Comparison of ENCODE assay signal across 1 cellular context in genomic region chr1:232472485-232473041, GRCh38.
TF ChIP-seq lines count a peak whose summit lies in the region.

No MANE protein-coding gene starts in this region.

TF ChIP-seq in HEK293, 187 proteins besides CTCF, POLR2A, EP300 and RAD21 (continued from another document and continues in another):
- TF ChIP-seq, protein P1, sequence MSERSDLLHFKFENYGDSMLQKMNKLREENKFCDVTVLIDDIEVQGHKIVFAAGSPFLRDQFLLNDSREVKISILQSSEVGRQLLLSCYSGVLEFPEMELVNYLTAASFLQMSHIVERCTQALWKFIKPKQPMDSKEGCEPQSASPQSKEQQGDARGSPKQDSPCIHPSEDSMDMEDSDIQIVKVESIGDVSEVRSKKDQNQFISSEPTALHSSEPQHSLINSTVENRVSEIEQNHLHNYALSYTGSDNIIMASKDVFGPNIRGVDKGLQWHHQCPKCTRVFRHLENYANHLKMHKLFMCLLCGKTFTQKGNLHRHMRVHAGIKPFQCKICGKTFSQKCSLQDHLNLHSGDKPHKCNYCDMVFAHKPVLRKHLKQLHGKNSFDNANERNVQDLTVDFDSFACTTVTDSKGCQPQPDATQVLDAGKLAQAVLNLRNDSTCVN (tag by site-specific recombination; optimal IDR thresholded peaks at IDR 0.05), result no peak
- no peak for TF ChIP-seq SALL2 (tag by site-specific recombination; IDR thresholded peaks at IDR 0.05; ENCODE audit: borderline replicate concordance)
- no peak for TF ChIP-seq INSM2 (tag by site-specific recombination; IDR thresholded peaks at IDR 0.05)
- TF ChIP-seq EGR2 (tag by site-specific recombination; IDR thresholded peaks at IDR 0.05; ENCODE audit: low read depth), result no peak
- TF ChIP-seq GLIS2 (tag by site-specific recombination; IDR thresholded peaks at IDR 0.05), result no peak
- TF ChIP-seq, protein P2, sequence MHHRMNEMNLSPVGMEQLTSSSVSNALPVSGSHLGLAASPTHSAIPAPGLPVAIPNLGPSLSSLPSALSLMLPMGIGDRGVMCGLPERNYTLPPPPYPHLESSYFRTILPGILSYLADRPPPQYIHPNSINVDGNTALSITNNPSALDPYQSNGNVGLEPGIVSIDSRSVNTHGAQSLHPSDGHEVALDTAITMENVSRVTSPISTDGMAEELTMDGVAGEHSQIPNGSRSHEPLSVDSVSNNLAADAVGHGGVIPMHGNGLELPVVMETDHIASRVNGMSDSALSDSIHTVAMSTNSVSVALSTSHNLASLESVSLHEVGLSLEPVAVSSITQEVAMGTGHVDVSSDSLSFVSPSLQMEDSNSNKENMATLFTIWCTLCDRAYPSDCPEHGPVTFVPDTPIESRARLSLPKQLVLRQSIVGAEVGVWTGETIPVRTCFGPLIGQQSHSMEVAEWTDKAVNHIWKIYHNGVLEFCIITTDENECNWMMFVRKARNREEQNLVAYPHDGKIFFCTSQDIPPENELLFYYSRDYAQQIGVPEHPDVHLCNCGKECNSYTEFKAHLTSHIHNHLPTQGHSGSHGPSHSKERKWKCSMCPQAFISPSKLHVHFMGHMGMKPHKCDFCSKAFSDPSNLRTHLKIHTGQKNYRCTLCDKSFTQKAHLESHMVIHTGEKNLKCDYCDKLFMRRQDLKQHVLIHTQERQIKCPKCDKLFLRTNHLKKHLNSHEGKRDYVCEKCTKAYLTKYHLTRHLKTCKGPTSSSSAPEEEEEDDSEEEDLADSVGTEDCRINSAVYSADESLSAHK (tag by site-specific recombination; IDR thresholded peaks at IDR 0.05), result no peak
- TF ChIP-seq ZNF133 (tag by site-specific recombination; IDR thresholded peaks at IDR 0.05), result no peak
- TF ChIP-seq, protein P3, sequence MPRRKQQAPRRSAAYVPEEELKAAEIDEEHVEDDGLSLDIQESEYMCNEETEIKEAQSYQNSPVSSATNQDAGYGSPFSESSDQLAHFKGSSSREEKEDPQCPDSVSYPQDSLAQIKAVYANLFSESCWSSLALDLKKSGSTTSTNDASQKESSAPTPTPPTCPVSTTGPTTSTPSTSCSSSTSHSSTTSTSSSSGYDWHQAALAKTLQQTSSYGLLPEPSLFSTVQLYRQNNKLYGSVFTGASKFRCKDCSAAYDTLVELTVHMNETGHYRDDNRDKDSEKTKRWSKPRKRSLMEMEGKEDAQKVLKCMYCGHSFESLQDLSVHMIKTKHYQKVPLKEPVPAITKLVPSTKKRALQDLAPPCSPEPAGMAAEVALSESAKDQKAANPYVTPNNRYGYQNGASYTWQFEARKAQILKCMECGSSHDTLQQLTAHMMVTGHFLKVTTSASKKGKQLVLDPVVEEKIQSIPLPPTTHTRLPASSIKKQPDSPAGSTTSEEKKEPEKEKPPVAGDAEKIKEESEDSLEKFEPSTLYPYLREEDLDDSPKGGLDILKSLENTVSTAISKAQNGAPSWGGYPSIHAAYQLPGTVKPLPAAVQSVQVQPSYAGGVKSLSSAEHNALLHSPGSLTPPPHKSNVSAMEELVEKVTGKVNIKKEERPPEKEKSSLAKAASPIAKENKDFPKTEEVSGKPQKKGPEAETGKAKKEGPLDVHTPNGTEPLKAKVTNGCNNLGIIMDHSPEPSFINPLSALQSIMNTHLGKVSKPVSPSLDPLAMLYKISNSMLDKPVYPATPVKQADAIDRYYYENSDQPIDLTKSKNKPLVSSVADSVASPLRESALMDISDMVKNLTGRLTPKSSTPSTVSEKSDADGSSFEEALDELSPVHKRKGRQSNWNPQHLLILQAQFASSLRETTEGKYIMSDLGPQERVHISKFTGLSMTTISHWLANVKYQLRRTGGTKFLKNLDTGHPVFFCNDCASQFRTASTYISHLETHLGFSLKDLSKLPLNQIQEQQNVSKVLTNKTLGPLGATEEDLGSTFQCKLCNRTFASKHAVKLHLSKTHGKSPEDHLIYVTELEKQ (tag by site-specific recombination; IDR thresholded peaks at IDR 0.05; ENCODE audit: borderline replicate concordance), result 0 out of 2 replicates have a peak, but pooled peaks have one; percentile 27
- TF ChIP-seq ZBTB17 (tag by site-specific recombination; IDR thresholded peaks at IDR 0.05), result no peak
- no peak for TF ChIP-seq ZNF514 (tag by site-specific recombination; IDR thresholded peaks at IDR 0.05)
- 0 out of 2 replicates have a peak, but pooled peaks have one; percentile 23 for TF ChIP-seq ZNF629 (tag by site-specific recombination; IDR thresholded peaks at IDR 0.05)
- no peak for TF ChIP-seq ZNF623 (tag by site-specific recombination; IDR thresholded peaks at IDR 0.05)
- peak; percentile 47 for TF ChIP-seq ZNF692 (tag by site-specific recombination; IDR thresholded peaks at IDR 0.05)
- TF ChIP-seq ZNF624 (tag by site-specific recombination; IDR thresholded peaks at IDR 0.05), result no peak
- TF ChIP-seq ZNF148 (tag by site-specific recombination; IDR thresholded peaks at IDR 0.05; ENCODE audit: borderline replicate concordance), result no peak
- peak; percentile 75; the same call in 1 of the 2 replicates for TF ChIP-seq ZEB2 (tag by site-specific recombination; IDR thresholded peaks at IDR 0.05)
- TF ChIP-seq ZSCAN23 (tag by site-specific recombination; IDR thresholded peaks at IDR 0.05), result no peak
- TF ChIP-seq GLI4 (tag by site-specific recombination; IDR thresholded peaks at IDR 0.05), result no peak
- no peak for TF ChIP-seq ZNF677 (tag by site-specific recombination; IDR thresholded peaks at IDR 0.05)
- no peak for TF ChIP-seq ZNF658 (tag by site-specific recombination; IDR thresholded peaks at IDR 0.05)
- no peak for TF ChIP-seq ZNF585B (tag by site-specific recombination; IDR thresholded peaks at IDR 0.05)
- no peak for TF ChIP-seq ZNF112 (tag by site-specific recombination; IDR thresholded peaks at IDR 0.05)
- no peak for TF ChIP-seq ZBTB7A (tag by site-specific recombination; IDR thresholded peaks at IDR 0.05; ENCODE audit: low read depth)
- peak; percentile 37; the same call in 1 of the 2 replicates for TF ChIP-seq ZNF366 (tag by site-specific recombination; conservative IDR thresholded peaks at IDR 0.05)
- no peak for TF ChIP-seq ZNF19 (tag by site-specific recombination; IDR thresholded peaks at IDR 0.05; ENCODE audit: low read depth)
- TF ChIP-seq MZF1 (tag by site-specific recombination; IDR thresholded peaks at IDR 0.05; ENCODE audit: borderline replicate concordance), result no peak
- TF ChIP-seq, protein P4, sequence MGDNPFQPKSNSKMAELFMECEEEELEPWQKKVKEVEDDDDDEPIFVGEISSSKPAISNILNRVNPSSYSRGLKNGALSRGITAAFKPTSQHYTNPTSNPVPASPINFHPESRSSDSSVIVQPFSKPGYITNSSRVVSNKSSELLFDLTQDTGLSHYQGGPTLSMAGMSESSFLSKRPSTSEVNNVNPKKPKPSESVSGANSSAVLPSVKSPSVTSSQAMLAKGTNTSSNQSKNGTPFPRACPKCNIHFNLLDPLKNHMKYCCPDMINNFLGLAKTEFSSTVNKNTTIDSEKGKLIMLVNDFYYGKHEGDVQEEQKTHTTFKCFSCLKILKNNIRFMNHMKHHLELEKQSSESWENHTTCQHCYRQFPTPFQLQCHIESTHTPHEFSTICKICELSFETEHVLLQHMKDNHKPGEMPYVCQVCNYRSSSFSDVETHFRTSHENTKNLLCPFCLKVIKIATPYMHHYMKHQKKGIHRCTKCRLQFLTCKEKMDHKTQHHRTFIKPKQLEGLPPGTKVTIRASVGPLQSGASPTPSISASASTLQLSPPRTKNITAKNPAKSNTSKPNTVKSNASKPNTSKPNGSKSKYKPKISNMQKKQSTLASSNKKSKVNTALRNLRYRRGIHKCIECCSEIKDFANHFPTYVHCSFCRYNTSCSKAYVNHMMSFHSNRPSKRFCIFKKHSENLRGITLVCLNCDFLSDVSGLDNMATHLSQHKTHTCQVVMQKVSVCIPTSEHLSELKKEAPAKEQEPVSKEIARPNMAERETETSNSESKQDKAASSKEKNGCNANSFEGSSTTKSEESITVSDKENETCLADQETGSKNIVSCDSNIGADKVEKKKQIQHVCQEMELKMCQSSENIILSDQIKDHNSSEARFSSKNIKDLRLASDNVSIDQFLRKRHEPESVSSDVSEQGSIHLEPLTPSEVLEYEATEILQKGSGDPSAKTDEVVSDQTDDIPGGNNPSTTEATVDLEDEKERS (tag by site-specific recombination; IDR thresholded peaks at IDR 0.05), result no peak
- TF ChIP-seq ZFHX2 (tag by site-specific recombination; conservative IDR thresholded peaks at IDR 0.05), result no peak
- peak; percentile 70; the same call in 1 of the 2 replicates for TF ChIP-seq ZSCAN30 (tag by site-specific recombination; IDR thresholded peaks at IDR 0.05)
- no peak for TF ChIP-seq ZNF274 (IDR thresholded peaks at IDR 0.05; ENCODE audit: low read length)
- no peak for TF ChIP-seq ZNF274 (tag by site-specific recombination; IDR thresholded peaks at IDR 0.05; ENCODE audit: borderline replicate concordance)
- TF ChIP-seq ZNF404 (tag by site-specific recombination; IDR thresholded peaks at IDR 0.05), result no peak
- TF ChIP-seq ZNF174 (tag by site-specific recombination; IDR thresholded peaks at IDR 0.05), result no peak
- no peak for TF ChIP-seq ZNF175 (tag by site-specific recombination; IDR thresholded peaks at IDR 0.05)
- TF ChIP-seq ZBTB44 (tag by site-specific recombination; IDR thresholded peaks at IDR 0.05), result no peak
- no peak for TF ChIP-seq TCF7L2 (IDR thresholded peaks at IDR 0.05; ENCODE audit: borderline replicate concordance, low read depth, low read length)
- no peak for TF ChIP-seq RBAK (tag by site-specific recombination; IDR thresholded peaks at IDR 0.05)
- TF ChIP-seq ZNF473 (tag by site-specific recombination; IDR thresholded peaks at IDR 0.05), result no peak
- no peak for TF ChIP-seq ZNF555 (tag by site-specific recombination; conservative IDR thresholded peaks at IDR 0.05)
- no peak for TF ChIP-seq ZNF560 (tag by site-specific recombination; IDR thresholded peaks at IDR 0.05; ENCODE audit: borderline replicate concordance)
- TF ChIP-seq BCL11B (tag by site-specific recombination; IDR thresholded peaks at IDR 0.05; ENCODE audit: low read depth), result peak; percentile 66; the same call in 1 of the 2 replicates
- TF ChIP-seq SETDB1 (IDR thresholded peaks at IDR 0.05; ENCODE audit: insufficient read length, low read length), result no peak
- no peak for TF ChIP-seq ZNF571 (tag by site-specific recombination; IDR thresholded peaks at IDR 0.05)
